ENCODE assay signal across 1 cellular context in the genomic region with DNA sequence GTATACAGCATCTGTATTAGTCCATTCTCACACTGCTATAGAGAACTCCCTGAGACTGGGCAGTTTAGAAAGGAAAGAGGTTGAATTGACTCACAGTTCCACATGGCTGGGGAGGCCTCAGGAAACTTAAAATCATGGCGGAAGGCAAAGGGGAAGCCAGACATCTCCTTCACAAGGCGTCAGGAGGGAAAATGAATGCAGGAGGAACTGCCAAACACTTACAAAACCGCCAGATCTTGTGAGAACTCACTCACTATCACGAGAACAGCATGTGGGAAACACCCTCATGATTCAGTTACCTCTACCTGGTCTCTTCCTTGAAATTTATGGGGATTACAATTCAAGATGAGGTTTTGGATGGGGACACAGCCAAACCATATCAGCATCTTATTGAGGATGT.
TF ChIP-seq lines count a peak whose summit lies in the region.

No MANE protein-coding gene starts in this region.

TF ChIP-seq in K562, 482 proteins besides CTCF, POLR2A, EP300 and RAD21:
- TF ChIP-seq PRMT5 (CRISPR knock-in tag; IDR thresholded peaks at IDR 0.05) (no peak), TOE1 (IDR thresholded peaks at IDR 0.05; ENCODE audit: borderline replicate concordance) (no peak), TOE1 (CRISPR knock-in tag; IDR thresholded peaks at IDR 0.05; ENCODE audit: borderline replicate concordance, low read depth) (no peak), PYGO2 (tag; IDR thresholded peaks at IDR 0.05) (no peak), FOXP1 (CRISPR knock-in tag; IDR thresholded peaks at IDR 0.05) (no peak), SAFB (IDR thresholded peaks at IDR 0.05; ENCODE audit: borderline replicate concordance, low read depth, low read length) (no peak), PPARD (CRISPR knock-in tag; IDR thresholded peaks at IDR 0.05) (no peak), SPI1 (IDR thresholded peaks at IDR 0.05; ENCODE audit: borderline replicate concordance, low read depth, low read length) (peak; percentile 19; the same call in 1 of the 2 replicates), L3MBTL2 (IDR thresholded peaks at IDR 0.05) (peak; percentile 37; the same call in 1 of the 2 replicates), THRAP3 (IDR thresholded peaks at IDR 0.05; ENCODE audit: borderline replicate concordance) (no peak), ZNF699 (CRISPR knock-in tag; IDR thresholded peaks at IDR 0.05; ENCODE audit: insufficient replicate concordance) (no peak), THRA (IDR thresholded peaks at IDR 0.05) (no peak), NCOA4 (IDR thresholded peaks at IDR 0.05; ENCODE audit: partially characterized antibody) (no peak), HIVEP1 (CRISPR knock-in tag; IDR thresholded peaks at IDR 0.05) (no peak), NFIX (CRISPR knock-in tag; IDR thresholded peaks at IDR 0.05; ENCODE audit: low read depth) (no peak), HNRNPK (IDR thresholded peaks at IDR 0.05; ENCODE audit: low read depth, low read length, poor library complexity, severe bottlenecking) (no peak), RBFOX2 (IDR thresholded peaks at IDR 0.05; ENCODE audit: low read depth, low read length) (no peak), TEAD4 (IDR thresholded peaks at IDR 0.05; ENCODE audit: low read length) (no peak), TEAD4 (CRISPR knock-in tag; IDR thresholded peaks at IDR 0.05; ENCODE audit: borderline replicate concordance) (no peak), ZNF212 (CRISPR knock-in tag; IDR thresholded peaks at IDR 0.05) (no peak), CREB3L1 (IDR thresholded peaks at IDR 0.05; ENCODE audit: borderline replicate concordance, low read depth) (no peak), TARDBP (IDR thresholded peaks at IDR 0.05) (no peak), ZNF23 (CRISPR knock-in tag; IDR thresholded peaks at IDR 0.05) (no peak), ZBTB8A (IDR thresholded peaks at IDR 0.05; ENCODE audit: partially characterized antibody) (no peak), TCFL5 (CRISPR knock-in tag; conservative IDR thresholded peaks at IDR 0.05) (no peak), CHD2 (IDR thresholded peaks at IDR 0.05; ENCODE audit: low read depth, low read length) (0 out of 2 replicates have a peak, but pooled peaks have one; percentile 40)
- TF ChIP-seq, protein P1, sequence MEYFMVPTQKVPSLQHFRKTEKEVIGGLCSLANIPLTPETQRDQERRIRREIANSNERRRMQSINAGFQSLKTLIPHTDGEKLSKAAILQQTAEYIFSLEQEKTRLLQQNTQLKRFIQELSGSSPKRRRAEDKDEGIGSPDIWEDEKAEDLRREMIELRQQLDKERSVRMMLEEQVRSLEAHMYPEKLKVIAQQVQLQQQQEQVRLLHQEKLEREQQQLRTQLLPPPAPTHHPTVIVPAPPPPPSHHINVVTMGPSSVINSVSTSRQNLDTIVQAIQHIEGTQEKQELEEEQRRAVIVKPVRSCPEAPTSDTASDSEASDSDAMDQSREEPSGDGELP (CRISPR knock-in tag; IDR thresholded peaks at IDR 0.05; ENCODE audit: borderline replicate concordance) = no peak
- TF ChIP-seq, protein P2, sequence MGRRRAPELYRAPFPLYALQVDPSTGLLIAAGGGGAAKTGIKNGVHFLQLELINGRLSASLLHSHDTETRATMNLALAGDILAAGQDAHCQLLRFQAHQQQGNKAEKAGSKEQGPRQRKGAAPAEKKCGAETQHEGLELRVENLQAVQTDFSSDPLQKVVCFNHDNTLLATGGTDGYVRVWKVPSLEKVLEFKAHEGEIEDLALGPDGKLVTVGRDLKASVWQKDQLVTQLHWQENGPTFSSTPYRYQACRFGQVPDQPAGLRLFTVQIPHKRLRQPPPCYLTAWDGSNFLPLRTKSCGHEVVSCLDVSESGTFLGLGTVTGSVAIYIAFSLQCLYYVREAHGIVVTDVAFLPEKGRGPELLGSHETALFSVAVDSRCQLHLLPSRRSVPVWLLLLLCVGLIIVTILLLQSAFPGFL (CRISPR knock-in tag; IDR thresholded peaks at IDR 0.05) = no peak
- TF ChIP-seq, protein P3, sequence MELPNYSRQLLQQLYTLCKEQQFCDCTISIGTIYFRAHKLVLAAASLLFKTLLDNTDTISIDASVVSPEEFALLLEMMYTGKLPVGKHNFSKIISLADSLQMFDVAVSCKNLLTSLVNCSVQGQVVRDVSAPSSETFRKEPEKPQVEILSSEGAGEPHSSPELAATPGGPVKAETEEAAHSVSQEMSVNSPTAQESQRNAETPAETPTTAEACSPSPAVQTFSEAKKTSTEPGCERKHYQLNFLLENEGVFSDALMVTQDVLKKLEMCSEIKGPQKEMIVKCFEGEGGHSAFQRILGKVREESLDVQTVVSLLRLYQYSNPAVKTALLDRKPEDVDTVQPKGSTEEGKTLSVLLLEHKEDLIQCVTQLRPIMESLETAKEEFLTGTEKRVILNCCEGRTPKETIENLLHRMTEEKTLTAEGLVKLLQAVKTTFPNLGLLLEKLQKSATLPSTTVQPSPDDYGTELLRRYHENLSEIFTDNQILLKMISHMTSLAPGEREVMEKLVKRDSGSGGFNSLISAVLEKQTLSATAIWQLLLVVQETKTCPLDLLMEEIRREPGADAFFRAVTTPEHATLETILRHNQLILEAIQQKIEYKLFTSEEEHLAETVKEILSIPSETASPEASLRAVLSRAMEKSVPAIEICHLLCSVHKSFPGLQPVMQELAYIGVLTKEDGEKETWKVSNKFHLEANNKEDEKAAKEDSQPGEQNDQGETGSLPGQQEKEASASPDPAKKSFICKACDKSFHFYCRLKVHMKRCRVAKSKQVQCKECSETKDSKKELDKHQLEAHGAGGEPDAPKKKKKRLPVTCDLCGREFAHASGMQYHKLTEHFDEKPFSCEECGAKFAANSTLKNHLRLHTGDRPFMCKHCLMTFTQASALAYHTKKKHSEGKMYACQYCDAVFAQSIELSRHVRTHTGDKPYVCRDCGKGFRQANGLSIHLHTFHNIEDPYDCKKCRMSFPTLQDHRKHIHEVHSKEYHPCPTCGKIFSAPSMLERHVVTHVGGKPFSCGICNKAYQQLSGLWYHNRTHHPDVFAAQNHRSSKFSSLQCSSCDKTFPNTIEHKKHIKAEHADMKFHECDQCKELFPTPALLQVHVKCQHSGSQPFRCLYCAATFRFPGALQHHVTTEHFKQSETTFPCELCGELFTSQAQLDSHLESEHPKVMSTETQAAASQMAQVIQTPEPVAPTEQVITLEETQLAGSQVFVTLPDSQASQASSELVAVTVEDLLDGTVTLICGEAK (IDR thresholded peaks at IDR 0.05) = no peak
- TF ChIP-seq, protein P3 (CRISPR knock-in tag; IDR thresholded peaks at IDR 0.05) = no peak
